1 cellular context compared by ENCODE assay signal in genomic region chr14:50091240-50091914, GRCh38.
TF ChIP-seq lines count a peak whose summit lies in the region.

No MANE protein-coding gene starts in this region.

TF ChIP-seq in SK-N-SH, 30 proteins besides CTCF, POLR2A, EP300 and RAD21 (continued from another document):
- TF ChIP-seq PBX3 (IDR thresholded peaks at IDR 0.05) (no peak), EZH2phosphoT487 (IDR thresholded peaks at IDR 0.05; ENCODE audit: borderline replicate concordance, low read depth) (no peak), RXRA (IDR thresholded peaks at IDR 0.05; ENCODE audit: borderline replicate concordance, low read depth) (no peak), JUND (IDR thresholded peaks at IDR 0.05) (no peak), SIN3A (IDR thresholded peaks at IDR 0.05; ENCODE audit: borderline replicate concordance, low read depth, low read length) (no peak)
TF ChIP-seq in SK-N-SH: peak in this region for 0.
